Comparison of ENCODE assay signal across 17 cellular contexts in genomic region chr12:124780336-124780735, GRCh38.
DNase-seq lines count a peak whose midpoint lies in the region; ATAC-seq and TF ChIP-seq lines count a peak whose summit lies in the region.
"Had no signal": no experiment of that assay in that cellular context is flagged by ENCODE, and none has a peak within 500 bp of the region (broad histone marks: within the 10 kb centered on the region; RNA-seq: fewer than 3 reads in every experiment).

No MANE protein-coding gene starts in this region.

- H3K4me1 ChIP-seq in right atrium auricular region = peaks cover 0 to 15% of the 10 kb centered on the region in 2 donors

- H3K9me3 ChIP-seq in right atrium auricular region (no peaks in the 10 kb centered on the region), WERI-Rb-1 (ENCODE audit: severe bottlenecking) (no peaks in the 10 kb centered on the region)
- H3K9me3 ChIP-seq: A549 had no signal

- intact Hi-C loops in Right ventricle myocardium superior (cut with DNase I) = no loop called here

- H3K27ac ChIP-seq in right atrium auricular region (peak overlapping the region; percentile 69 to 72), WERI-Rb-1 (no peak overlapping the region)
- H3K27ac ChIP-seq: A549, GM23248, KMS-11 had no signal

- H3K36me3 Mint-ChIP-seq in stimulated activated naive B cell treated with anti-CD40 and anti-IgM and Interleukin-4, amounts not matched to agents 10 μg/mL and 1 μg/mL and 100 μg/mL, for 72 hours = peaks cover 23 to 54% of the 10 kb centered on the region in 2 donors

- H3K9me3 Mint-ChIP-seq in stimulated activated naive B cell treated with anti-CD40 and anti-IgM and Interleukin-4, amounts not matched to agents 10 μg/mL and 1 μg/mL and 100 μg/mL, for 72 hours = peaks cover 0 to under 1% of the 10 kb centered on the region in 2 donors
- H3K9me3 Mint-ChIP-seq: CD14-positive monocyte had no signal

- H3K4me3 Mint-ChIP-seq in stimulated activated naive B cell treated with anti-CD40 and anti-IgM and Interleukin-4, amounts not matched to agents 10 μg/mL and 1 μg/mL and 100 μg/mL, for 72 hours = no peak overlapping the region
- H3K4me3 Mint-ChIP-seq: CD14-positive monocyte had no signal

- H3K27ac Mint-ChIP-seq in stimulated activated naive B cell treated with anti-CD40 and anti-IgM and Interleukin-4, amounts not matched to agents 10 μg/mL and 1 μg/mL and 100 μg/mL, for 72 hours = no peak overlapping the region
- H3K27ac Mint-ChIP-seq: CD14-positive monocyte had no signal

- peaks cover 28 to 61% of the 10 kb centered on the region in 2 donors for H3K4me1 Mint-ChIP-seq in stimulated activated naive B cell treated with anti-CD40 and anti-IgM and Interleukin-4, amounts not matched to agents 10 μg/mL and 1 μg/mL and 100 μg/mL, for 72 hours

- H3K4me3 ChIP-seq in right atrium auricular region = no peak overlapping the region
- no peak overlapping the region for H3K4me3 ChIP-seq in WERI-Rb-1 (ENCODE audit: low read depth, low read length)
- H3K4me3 ChIP-seq: A549, GM23248 had no signal

- no peak for TF ChIP-seq CTCF in right atrium auricular region (IDR thresholded peaks at IDR 0.05)
- peak; percentile 39 for TF ChIP-seq CTCF in WERI-Rb-1 (IDR thresholded peaks at IDR 0.05; ENCODE audit: low read depth, low read length)

- no peaks in the 10 kb centered on the region for H3K27me3 ChIP-seq in right atrium auricular region
- H3K27me3 ChIP-seq in WERI-Rb-1 (ENCODE audit: insufficient read depth, low read depth, severe bottlenecking) = no peaks in the 10 kb centered on the region

- H3K27me3 Mint-ChIP-seq in stimulated activated naive B cell treated with anti-CD40 and anti-IgM and Interleukin-4, amounts not matched to agents 10 μg/mL and 1 μg/mL and 100 μg/mL, for 72 hours = no peaks in the 10 kb centered on the region

- DNase-seq in right atrium auricular region (ENCODE audit: low spot score) (no peak), Right ventricle myocardium superior (no peak), WERI-Rb-1 (no peak), A172 (ENCODE audit: low spot score) (no peak), NCI-H1436 treated with DMSO at 0.1 percent for 48 hours (lab: John Stamatoyannopoulos, UW) (no peak)
- no peak for DNase-seq in stimulated activated naive B cell treated with anti-CD40 and anti-IgM and Interleukin-4, amounts not matched to agents 10 μg/mL and 1 μg/mL and 100 μg/mL, for 72 hours
- DNase-seq: COR-L47, GM23248, NCI-H1436, NCI-H2081, NCI-H524 treated with DMSO at 0.1 percent for 48 hours, PC-3, SW 1271 had no signal

- H3K36me3 ChIP-seq in right atrium auricular region (no peaks in the 10 kb centered on the region), WERI-Rb-1 (peaks cover 2% of the 10 kb centered on the region)

- ATAC-seq in Right ventricle myocardium superior (ENCODE audit: poor library complexity) (no peak), GM21447 (IDR thresholded peaks at IDR 0.05; ENCODE audit: unreplicated experiment) (peak; percentile 11)
- ATAC-seq in stimulated activated naive B cell treated with anti-CD40 and anti-IgM and Interleukin-4, amounts not matched to agents 10 μg/mL and 1 μg/mL and 100 μg/mL, for 72 hours (replicated peaks) = peak; percentile 3 to 4
- ATAC-seq: PC-3 had no signal
